ENCODE assay signal across 9 cellular contexts in genomic region chr12:121190523-121191031, GRCh38. TPM values are rescaled to one million over a fixed set of nuclear protein-coding genes. Genes with fewer than 3 reads are reported as not detected.
A peak's percentile ranks its signal among the peaks of the same experiment; 100 is the strongest.
DNase-seq lines count a peak whose midpoint lies in the region.
"Had no signal": no experiment of that assay in that cellular context is flagged by ENCODE, and none has a peak within 500 bp of the region (broad histone marks: within the 10 kb centered on the region; RNA-seq: fewer than 3 reads in every experiment).

No MANE protein-coding gene starts in this region.

- no peak overlapping the region for H3K4me3 ChIP-seq in skeletal muscle cell (ENCODE audit: low read depth, low read length)

- in situ Hi-C loops in SK-MEL-5 (cut with HindIII; ENCODE audit: low pct_unique_long_range_greater_than_20kb, low sequenced_read_pairs) = no loop called here

- peak; percentile 98 for DNase-seq in HCEC 1CT
- peak; percentile 40 for DNase-seq in SK-MEL-5 (ENCODE audit: low read depth, low spot score)
- peak; percentile 97 for DNase-seq in fibroblast of peridontal ligament (ENCODE audit: extremely low read depth)
- DNase-seq in skeletal muscle cell (ENCODE audit: low read depth) = peak; percentile 74
- DNase-seq in OCI-M2 (lab: John Stamatoyannopoulos, UW; ENCODE audit: unreplicated experiment) = no peak
- DNase-seq in GM19238 (ENCODE audit: insufficient read length, low spot score) = no peak
- no peak for DNase-seq in NCI-H2107 treated with DMSO at 0.1 percent for 48 hours (lab: John Stamatoyannopoulos, UW; ENCODE audit: unreplicated experiment)
- no peak for DNase-seq in stimulated activated CD4-positive, alpha-beta T cell treated with anti-CD3 and anti-CD28 coated beads, Interleukin-1b, Interleukin-23, amount 100 ng/mL, for 48 hours
- DNase-seq: NCI-H748 treated with DMSO at 0.1 percent for 48 hours had no signal

RNA-seq across cellular contexts. Expression of gene P2RX4, which starts 19.4 kb away (rescaled TPM):
- 158 and 169 TPM in 2 replicates for total RNA-seq in SK-MEL-5 (2014; rRNA removed; shearing (Covaris generic))
- polyA plus RNA-seq in SK-MEL-5 (2015; cell fraction: cytosol; rRNA removed) = 274 and 290 TPM in 2 replicates
- polyA plus RNA-seq in SK-MEL-5 (2015; cell fraction: nucleus; rRNA removed) = 78.0 and 87.2 TPM in 2 replicates

RNA-seq across cellular contexts. Expression of gene P2RX7, which starts 57.9 kb away (rescaled TPM):
- 41.5 and 46.7 TPM in 2 replicates for total RNA-seq in SK-MEL-5 (2014; rRNA removed; shearing (Covaris generic))
- polyA plus RNA-seq in SK-MEL-5 (2015; cell fraction: cytosol; rRNA removed) = 26.8 and 32.3 TPM in 2 replicates
- 27.1 and 37.2 TPM in 2 replicates for polyA plus RNA-seq in SK-MEL-5 (2015; cell fraction: nucleus; rRNA removed)

Comparison
In these comparisons a context has a peak if more than half of its experiments do, and no peak if none do; other contexts are left out.
1. DNase-seq: peak in HCEC 1CT (single experiment), SK-MEL-5 (single experiment), fibroblast of peridontal ligament (single experiment) and skeletal muscle cell (single experiment); none in OCI-M2 (single experiment), GM19238 (single experiment), NCI-H2107 treated with DMSO at 0.1 percent for 48 hours (single experiment) and stimulated activated CD4-positive, alpha-beta T cell treated with anti-CD3 and anti-CD28 coated beads, Interleukin-1b, Interleukin-23, amount 100 ng/mL, for 48 hours (single experiment).